In genomic region chr12:124637163-124637562, GRCh38 we compare ENCODE assay signal across 2 cellular contexts.
A peak's percentile ranks its signal among the peaks of the same experiment; 100 is the strongest.
TF ChIP-seq lines count a peak whose summit lies in the region.

No MANE protein-coding gene starts in this region.

TF ChIP-seq in HepG2, 621 proteins besides CTCF, POLR2A, EP300 and RAD21:
- TF ChIP-seq ZNF768 (CRISPR knock-in tag; IDR thresholded peaks at IDR 0.05): peak; percentile 67; the same call in 1 of the 2 replicates
- TF ChIP-seq MLXIP (CRISPR knock-in tag; IDR thresholded peaks at IDR 0.05; ENCODE audit: borderline replicate concordance): no peak
TF ChIP-seq in HepG2: peak in this region for 1.

TF ChIP-seq in H1, 55 proteins besides CTCF, POLR2A, EP300 and RAD21:
- TF ChIP-seq KDM1A (IDR thresholded peaks at IDR 0.05; ENCODE audit: borderline replicate concordance, low read length) (0 out of 2 replicates have a peak, but pooled peaks have one; percentile 14), CEBPB (IDR thresholded peaks at IDR 0.05; ENCODE audit: low read depth, low read length) (no peak)
